In genomic region chr4:73481356-73481755, GRCh38 we compare ENCODE assay signal across 30 cellular contexts. TPM values are rescaled to one million over a fixed set of nuclear protein-coding genes. Genes with fewer than 3 reads are reported as not detected.
"Had no signal": no experiment of that assay in that cellular context is flagged by ENCODE, and none has a peak within 500 bp of the region (broad histone marks: within the 10 kb centered on the region; RNA-seq: fewer than 3 reads in every experiment).

Gene AFM (plus strand): TSS chr4:73481745. CDS start chr4:73481776, 31 bp downstream.

- H3K27ac ChIP-seq: SK-N-MC, VCaP had no signal

- FAIRE-seq: astrocyte had no signal

- H3K4me3 ChIP-seq: SK-N-MC had no signal

- ATAC-seq: activated T-cell treated with anti-CD3 and anti-CD28 coated beads, Interleukin-2, amount 50 U/mL, for 4 hours; Right ventricle myocardium inferior had no signal

- DNase-seq: activated CD4-positive, alpha-beta memory T cell treated with anti-CD3 and anti-CD28 coated beads for 36 hours; activated CD4-positive, alpha-beta T cell treated with anti-CD3 and anti-CD28 coated beads, Interleukin-2, amount 10 ng/mL, durations not matched to agents 7 days and 5 days; activated CD4-positive, CD25-positive, alpha-beta regulatory T cell; activated CD8-positive, alpha-beta memory T cell treated with anti-CD3 and anti-CD28 coated beads for 24 hours; activated gamma-delta T cell; activated naive CD4-positive, alpha-beta T cell treated with anti-CD3 and anti-CD28 coated beads for 36 hours; activated T-cell treated with anti-CD3 and anti-CD28 coated beads, Interleukin-2, amount 50 U/mL, for 4 hours; amygdala; KG1; MV-4-11; NCI-H1092 treated with DMSO at 0.1 percent for 48 hours; NCI-H1417 treated with DMSO at 0.1 percent for 48 hours; NCI-H1694; NCI-H2029; NCI-H2107; NCI-H2171 treated with DMSO at 0.1 percent for 48 hours; NCI-H345; NCI-H510A; NCI-H526 treated with DMSO at 0.1 percent for 48 hours; NCI-H82; RPMI8226; T-helper 1 cell had no signal

RNA-seq across cellular contexts. Expression of gene AFM, which starts in this region (rescaled TPM):
- total RNA-seq: activated CD4-positive, alpha-beta memory T cell treated with anti-CD3 and anti-CD28 coated beads for 36 hours; activated CD4-positive, alpha-beta T cell treated with anti-CD3 and anti-CD28 coated beads, Interleukin-2, amount 10 ng/mL, durations not matched to agents 7 days and 5 days; activated naive CD4-positive, alpha-beta T cell treated with anti-CD3 and anti-CD28 coated beads for 36 hours; activated T-cell treated with anti-CD3 and anti-CD28 coated beads, Interleukin-2, amount 50 U/mL, for 4 hours; astrocyte; cardiac septum; MCF 10A; OCI-LY7; Right ventricle myocardium inferior; T-helper 2 cell treated with Interferon-gamma antibody and Interleukin-4, amounts not matched to agents 100 ng/mL and 5 ng/mL, for 36 hours had no signal
